Comparison of ENCODE assay signal across 11 cellular contexts in the genomic region with DNA sequence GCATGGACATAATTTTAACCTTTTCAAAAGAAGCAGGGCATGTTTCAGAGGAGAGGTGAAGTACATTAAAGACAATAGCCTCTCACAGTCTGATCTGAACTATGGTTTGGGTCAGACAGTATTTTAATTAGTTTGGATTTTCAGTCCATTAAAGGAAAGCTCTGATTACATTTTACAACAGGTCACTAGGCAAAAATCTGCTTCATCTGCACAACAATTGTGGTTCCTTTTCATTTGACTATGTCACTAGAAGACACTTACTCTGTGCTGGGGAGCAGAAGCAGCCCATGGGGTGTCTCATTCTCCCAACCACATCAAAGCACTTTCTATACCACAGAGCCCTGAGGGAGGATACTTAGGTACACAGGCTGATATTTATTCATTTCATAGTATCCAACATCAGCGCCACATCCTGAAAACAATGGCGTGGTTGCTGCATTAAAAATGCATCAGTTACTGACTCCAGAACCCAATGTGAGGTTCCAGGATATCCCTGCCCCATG. TPM values are rescaled to one million over a fixed set of nuclear protein-coding genes. Genes with fewer than 3 reads are reported as not detected.
DNase-seq lines count a peak whose midpoint lies in the region; ATAC-seq lines count a peak whose summit lies in the region.
"Had no signal": no experiment of that assay in that cellular context is flagged by ENCODE, and none has a peak within 500 bp of the region (broad histone marks: within the 10 kb centered on the region; RNA-seq: fewer than 3 reads in every experiment).

No MANE protein-coding gene starts in this region.

- H3K9me3 Mint-ChIP-seq in activated naive CD8-positive, alpha-beta T cell treated with anti-CD3 and anti-CD28 coated beads, Interleukin-2, amount 10 ng/mL, durations not matched to agents 7 days and 5 days, result no peaks in the 10 kb centered on the region
- H3K9me3 Mint-ChIP-seq in activated naive CD8-positive, alpha-beta T cell treated with anti-CD3 and anti-CD28 coated beads for 36 hours, result peaks cover 2% of the 10 kb centered on the region
- peaks cover 3% of the 10 kb centered on the region for H3K9me3 Mint-ChIP-seq in activated T-helper 1 cell treated with anti-CD3 and anti-CD28 coated beads, Interleukin-12 subunit alpha, Interleukin-12 subunit beta, Interleukin-2, Interleukin-4 antibody, amounts not matched to agents 30 ng/mL and 10 ng/mL and 1 ng/mL, durations not matched to agents 14 hours and 24 hours and 36 hours
- H3K9me3 Mint-ChIP-seq: activated naive CD4-positive, alpha-beta T cell treated with anti-CD3 and anti-CD28 coated beads, Interleukin-2, amount 50 U/mL, for 24 hours had no signal

- peaks cover 8% of the 10 kb centered on the region for H3K4me1 Mint-ChIP-seq in activated naive CD8-positive, alpha-beta T cell treated with anti-CD3 and anti-CD28 coated beads, Interleukin-2, amount 10 ng/mL, durations not matched to agents 7 days and 5 days
- H3K4me1 Mint-ChIP-seq in activated naive CD8-positive, alpha-beta T cell treated with anti-CD3 and anti-CD28 coated beads for 36 hours, result peaks cover 8% of the 10 kb centered on the region
- peaks cover 21% of the 10 kb centered on the region for H3K4me1 Mint-ChIP-seq in activated T-helper 1 cell treated with anti-CD3 and anti-CD28 coated beads, Interleukin-12 subunit alpha, Interleukin-12 subunit beta, Interleukin-2, Interleukin-4 antibody, amounts not matched to agents 30 ng/mL and 10 ng/mL and 1 ng/mL, durations not matched to agents 14 hours and 24 hours and 36 hours (ENCODE audit: low read depth)

- no peak overlapping the region for H3K27ac Mint-ChIP-seq in activated naive CD8-positive, alpha-beta T cell treated with anti-CD3 and anti-CD28 coated beads, Interleukin-2, amount 10 ng/mL, durations not matched to agents 7 days and 5 days
- no peak overlapping the region for H3K27ac Mint-ChIP-seq in activated naive CD8-positive, alpha-beta T cell treated with anti-CD3 and anti-CD28 coated beads for 36 hours
- no peak overlapping the region for H3K27ac Mint-ChIP-seq in activated T-helper 1 cell treated with anti-CD3 and anti-CD28 coated beads, Interleukin-12 subunit alpha, Interleukin-12 subunit beta, Interleukin-2, Interleukin-4 antibody, amounts not matched to agents 30 ng/mL and 10 ng/mL and 1 ng/mL, durations not matched to agents 14 hours and 24 hours and 36 hours
- H3K27ac Mint-ChIP-seq: activated naive CD4-positive, alpha-beta T cell treated with anti-CD3 and anti-CD28 coated beads, Interleukin-2, amount 50 U/mL, for 24 hours had no signal

- peaks cover 13% of the 10 kb centered on the region for H3K27me3 Mint-ChIP-seq in activated naive CD8-positive, alpha-beta T cell treated with anti-CD3 and anti-CD28 coated beads, Interleukin-2, amount 10 ng/mL, durations not matched to agents 7 days and 5 days
- H3K27me3 Mint-ChIP-seq in activated naive CD8-positive, alpha-beta T cell treated with anti-CD3 and anti-CD28 coated beads for 36 hours, result peaks cover 20% of the 10 kb centered on the region
- H3K27me3 Mint-ChIP-seq in activated T-helper 1 cell treated with anti-CD3 and anti-CD28 coated beads, Interleukin-12 subunit alpha, Interleukin-12 subunit beta, Interleukin-2, Interleukin-4 antibody, amounts not matched to agents 30 ng/mL and 10 ng/mL and 1 ng/mL, durations not matched to agents 14 hours and 24 hours and 36 hours (ENCODE audit: insufficient read depth), result peaks cover 25% of the 10 kb centered on the region

- no peak for DNase-seq in activated naive CD8-positive, alpha-beta T cell treated with anti-CD3 and anti-CD28 coated beads, Interleukin-2, amount 10 ng/mL, durations not matched to agents 7 days and 5 days
- no peak for DNase-seq in activated naive CD8-positive, alpha-beta T cell treated with anti-CD3 and anti-CD28 coated beads for 36 hours
- DNase-seq in activated T-helper 1 cell treated with anti-CD3 and anti-CD28 coated beads, Interleukin-12 subunit alpha, Interleukin-12 subunit beta, Interleukin-2, Interleukin-4 antibody, amounts not matched to agents 30 ng/mL and 10 ng/mL and 1 ng/mL, durations not matched to agents 14 hours and 24 hours and 36 hours (ENCODE audit: low spot score), result peak; percentile 6
- no peak for DNase-seq in stimulated activated naive CD8-positive, alpha-beta T cell treated with anti-CD3 and anti-CD28 coated beads, Interleukin-15, Interleukin-2, amounts not matched to agents 100 U/mL and 50 U/mL, for 24 hours
- no peak for DNase-seq in NCI-H2029 (lab: John Stamatoyannopoulos, UW)
- DNase-seq in SIG-M5 (lab: John Stamatoyannopoulos, UW), result no peak
- DNase-seq in NCI-H1092 (lab: John Stamatoyannopoulos, UW), result no peak
- DNase-seq: KBM-7, Right ventricle myocardium superior had no signal

- peak; percentile 80 for ATAC-seq in activated naive CD8-positive, alpha-beta T cell treated with anti-CD3 and anti-CD28 coated beads, Interleukin-2, amount 10 ng/mL, durations not matched to agents 7 days and 5 days (ENCODE audit: low read depth)
- peak; percentile 68 for ATAC-seq in HG03558 (IDR thresholded peaks at IDR 0.05; ENCODE audit: extremely low read depth, unreplicated experiment)
- ATAC-seq in stimulated activated naive CD8-positive, alpha-beta T cell treated with anti-CD3 and anti-CD28 coated beads, Interleukin-15, Interleukin-2, amounts not matched to agents 100 U/mL and 50 U/mL, for 24 hours, result peak; percentile 78

- H3K36me3 Mint-ChIP-seq in activated naive CD8-positive, alpha-beta T cell treated with anti-CD3 and anti-CD28 coated beads, Interleukin-2, amount 10 ng/mL, durations not matched to agents 7 days and 5 days, result no peaks in the 10 kb centered on the region
- H3K36me3 Mint-ChIP-seq in activated naive CD8-positive, alpha-beta T cell treated with anti-CD3 and anti-CD28 coated beads for 36 hours, result no peaks in the 10 kb centered on the region
- H3K36me3 Mint-ChIP-seq in activated T-helper 1 cell treated with anti-CD3 and anti-CD28 coated beads, Interleukin-12 subunit alpha, Interleukin-12 subunit beta, Interleukin-2, Interleukin-4 antibody, amounts not matched to agents 30 ng/mL and 10 ng/mL and 1 ng/mL, durations not matched to agents 14 hours and 24 hours and 36 hours (ENCODE audit: low read depth), result peaks cover 3% of the 10 kb centered on the region
- H3K36me3 Mint-ChIP-seq: activated naive CD4-positive, alpha-beta T cell treated with anti-CD3 and anti-CD28 coated beads, Interleukin-2, amount 50 U/mL, for 24 hours had no signal

- H3K4me3 Mint-ChIP-seq in activated naive CD8-positive, alpha-beta T cell treated with anti-CD3 and anti-CD28 coated beads, Interleukin-2, amount 10 ng/mL, durations not matched to agents 7 days and 5 days, result no peak overlapping the region
- H3K4me3 Mint-ChIP-seq in activated naive CD8-positive, alpha-beta T cell treated with anti-CD3 and anti-CD28 coated beads for 36 hours, result no peak overlapping the region
- no peak overlapping the region for H3K4me3 Mint-ChIP-seq in activated T-helper 1 cell treated with anti-CD3 and anti-CD28 coated beads, Interleukin-12 subunit alpha, Interleukin-12 subunit beta, Interleukin-2, Interleukin-4 antibody, amounts not matched to agents 30 ng/mL and 10 ng/mL and 1 ng/mL, durations not matched to agents 14 hours and 24 hours and 36 hours
- H3K4me3 Mint-ChIP-seq: activated naive CD4-positive, alpha-beta T cell treated with anti-CD3 and anti-CD28 coated beads, Interleukin-2, amount 50 U/mL, for 24 hours had no signal

- intact Hi-C loops in activated T-helper 1 cell treated with anti-CD3 and anti-CD28 coated beads, Interleukin-12 subunit alpha, Interleukin-12 subunit beta, Interleukin-2, Interleukin-4 antibody, amounts not matched to agents 30 ng/mL and 10 ng/mL and 1 ng/mL, durations not matched to agents 14 hours and 24 hours and 36 hours (cut with micrococcal nuclease), result no loop called here

- POLR2A ChIA-PET in activated naive CD8-positive, alpha-beta T cell treated with anti-CD3 and anti-CD28 coated beads, Interleukin-2, amount 10 ng/mL, durations not matched to agents 7 days and 5 days (lab: Charles Lee), result no interaction called here

RNA-seq across cellular contexts. Expression of a gene that starts 36.6 kb away (rescaled TPM):
- total RNA-seq in activated naive CD8-positive, alpha-beta T cell treated with anti-CD3 and anti-CD28 coated beads, Interleukin-2, amount 10 ng/mL, durations not matched to agents 7 days and 5 days, result 10 to 100 TPM; 56.9 to 59.5 TPM
- 100 to 1,000 TPM; 115 to 125 TPM for total RNA-seq in activated naive CD8-positive, alpha-beta T cell treated with anti-CD3 and anti-CD28 coated beads for 36 hours
- 125 and 128 TPM in 2 replicates for total RNA-seq in activated T-helper 1 cell treated with anti-CD3 and anti-CD28 coated beads, Interleukin-12 subunit alpha, Interleukin-12 subunit beta, Interleukin-2, Interleukin-4 antibody, amounts not matched to agents 30 ng/mL and 10 ng/mL and 1 ng/mL, durations not matched to agents 14 hours and 24 hours and 36 hours
